Comparison of ENCODE assay signal across 1 cellular context in the genomic region with DNA sequence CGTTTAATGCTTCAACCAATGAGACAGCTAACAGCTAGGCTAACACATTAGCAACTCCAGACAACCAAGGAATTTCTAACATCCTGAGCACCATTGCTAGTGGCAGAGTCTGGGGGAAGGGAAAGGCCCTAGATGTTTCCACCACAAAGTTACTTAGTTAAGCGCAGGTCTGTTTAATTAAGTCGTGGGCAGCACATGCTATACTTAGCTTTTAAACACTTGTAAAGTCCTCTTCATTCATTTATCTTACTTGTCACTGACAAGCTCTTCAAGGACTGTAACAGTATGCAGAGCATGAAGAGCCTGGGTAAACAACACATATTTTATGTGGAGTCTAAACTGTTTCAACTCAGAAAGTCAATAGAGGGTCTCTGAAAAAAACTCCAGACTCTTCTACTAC.
TF ChIP-seq lines count a peak whose summit lies in the region.

No MANE protein-coding gene starts in this region.

TF ChIP-seq in GM23338, 12 proteins besides CTCF, POLR2A, EP300 and RAD21:
- TF ChIP-seq, protein P1, sequence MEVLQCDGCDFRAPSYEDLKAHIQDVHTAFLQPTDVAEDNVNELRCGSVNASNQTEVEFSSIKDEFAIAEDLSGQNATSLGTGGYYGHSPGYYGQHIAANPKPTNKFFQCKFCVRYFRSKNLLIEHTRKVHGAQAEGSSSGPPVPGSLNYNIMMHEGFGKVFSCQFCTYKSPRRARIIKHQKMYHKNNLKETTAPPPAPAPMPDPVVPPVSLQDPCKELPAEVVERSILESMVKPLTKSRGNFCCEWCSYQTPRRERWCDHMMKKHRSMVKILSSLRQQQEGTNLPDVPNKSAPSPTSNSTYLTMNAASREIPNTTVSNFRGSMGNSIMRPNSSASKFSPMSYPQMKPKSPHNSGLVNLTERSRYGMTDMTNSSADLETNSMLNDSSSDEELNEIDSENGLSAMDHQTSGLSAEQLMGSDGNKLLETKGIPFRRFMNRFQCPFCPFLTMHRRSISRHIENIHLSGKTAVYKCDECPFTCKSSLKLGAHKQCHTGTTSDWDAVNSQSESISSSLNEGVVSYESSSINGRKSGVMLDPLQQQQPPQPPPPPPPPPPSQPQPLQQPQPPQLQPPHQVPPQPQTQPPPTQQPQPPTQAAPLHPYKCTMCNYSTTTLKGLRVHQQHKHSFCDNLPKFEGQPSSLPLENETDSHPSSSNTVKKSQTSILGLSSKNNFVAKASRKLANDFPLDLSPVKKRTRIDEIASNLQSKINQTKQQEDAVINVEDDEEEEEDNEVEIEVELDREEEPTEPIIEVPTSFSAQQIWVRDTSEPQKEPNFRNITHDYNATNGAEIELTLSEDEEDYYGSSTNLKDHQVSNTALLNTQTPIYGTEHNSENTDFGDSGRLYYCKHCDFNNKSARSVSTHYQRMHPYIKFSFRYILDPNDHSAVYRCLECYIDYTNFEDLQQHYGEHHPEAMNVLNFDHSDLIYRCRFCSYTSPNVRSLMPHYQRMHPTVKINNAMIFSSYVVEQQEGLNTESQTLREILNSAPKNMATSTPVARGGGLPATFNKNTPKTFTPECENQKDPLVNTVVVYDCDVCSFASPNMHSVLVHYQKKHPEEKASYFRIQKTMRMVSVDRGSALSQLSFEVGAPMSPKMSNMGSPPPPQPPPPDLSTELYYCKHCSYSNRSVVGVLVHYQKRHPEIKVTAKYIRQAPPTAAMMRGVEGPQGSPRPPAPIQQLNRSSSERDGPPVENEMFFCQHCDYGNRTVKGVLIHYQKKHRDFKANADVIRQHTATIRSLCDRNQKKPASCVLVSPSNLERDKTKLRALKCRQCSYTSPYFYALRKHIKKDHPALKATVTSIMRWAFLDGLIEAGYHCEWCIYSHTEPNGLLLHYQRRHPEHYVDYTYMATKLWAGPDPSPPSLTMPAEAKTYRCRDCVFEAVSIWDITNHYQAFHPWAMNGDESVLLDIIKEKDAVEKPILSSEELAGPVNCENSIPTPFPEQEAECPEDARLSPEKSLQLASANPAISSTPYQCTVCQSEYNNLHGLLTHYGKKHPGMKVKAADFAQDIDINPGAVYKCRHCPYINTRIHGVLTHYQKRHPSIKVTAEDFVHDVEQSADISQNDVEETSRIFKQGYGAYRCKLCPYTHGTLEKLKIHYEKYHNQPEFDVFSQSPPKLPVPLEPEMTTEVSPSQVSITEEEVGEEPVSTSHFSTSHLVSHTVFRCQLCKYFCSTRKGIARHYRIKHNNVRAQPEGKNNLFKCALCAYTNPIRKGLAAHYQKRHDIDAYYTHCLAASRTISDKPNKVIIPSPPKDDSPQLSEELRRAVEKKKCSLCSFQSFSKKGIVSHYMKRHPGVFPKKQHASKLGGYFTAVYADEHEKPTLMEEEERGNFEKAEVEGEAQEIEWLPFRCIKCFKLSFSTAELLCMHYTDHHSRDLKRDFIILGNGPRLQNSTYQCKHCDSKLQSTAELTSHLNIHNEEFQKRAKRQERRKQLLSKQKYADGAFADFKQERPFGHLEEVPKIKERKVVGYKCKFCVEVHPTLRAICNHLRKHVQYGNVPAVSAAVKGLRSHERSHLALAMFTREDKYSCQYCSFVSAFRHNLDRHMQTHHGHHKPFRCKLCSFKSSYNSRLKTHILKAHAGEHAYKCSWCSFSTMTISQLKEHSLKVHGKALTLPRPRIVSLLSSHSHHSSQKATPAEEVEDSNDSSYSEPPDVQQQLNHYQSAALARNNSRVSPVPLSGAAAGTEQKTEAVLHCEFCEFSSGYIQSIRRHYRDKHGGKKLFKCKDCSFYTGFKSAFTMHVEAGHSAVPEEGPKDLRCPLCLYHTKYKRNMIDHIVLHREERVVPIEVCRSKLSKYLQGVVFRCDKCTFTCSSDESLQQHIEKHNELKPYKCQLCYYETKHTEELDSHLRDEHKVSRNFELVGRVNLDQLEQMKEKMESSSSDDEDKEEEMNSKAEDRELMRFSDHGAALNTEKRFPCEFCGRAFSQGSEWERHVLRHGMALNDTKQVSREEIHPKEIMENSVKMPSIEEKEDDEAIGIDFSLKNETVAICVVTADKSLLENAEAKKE (CRISPR knock-in tag; IDR thresholded peaks at IDR 0.05), result no peak
- TF ChIP-seq NANOG (IDR thresholded peaks at IDR 0.05; ENCODE audit: borderline replicate concordance) (no peak), ZNF331 (CRISPR knock-in tag; IDR thresholded peaks at IDR 0.05; ENCODE audit: low read depth) (no peak), STAT1 (IDR thresholded peaks at IDR 0.05; ENCODE audit: unreplicated experiment) (no peak)
